8 cellular contexts compared by ENCODE assay signal in the genomic region with DNA sequence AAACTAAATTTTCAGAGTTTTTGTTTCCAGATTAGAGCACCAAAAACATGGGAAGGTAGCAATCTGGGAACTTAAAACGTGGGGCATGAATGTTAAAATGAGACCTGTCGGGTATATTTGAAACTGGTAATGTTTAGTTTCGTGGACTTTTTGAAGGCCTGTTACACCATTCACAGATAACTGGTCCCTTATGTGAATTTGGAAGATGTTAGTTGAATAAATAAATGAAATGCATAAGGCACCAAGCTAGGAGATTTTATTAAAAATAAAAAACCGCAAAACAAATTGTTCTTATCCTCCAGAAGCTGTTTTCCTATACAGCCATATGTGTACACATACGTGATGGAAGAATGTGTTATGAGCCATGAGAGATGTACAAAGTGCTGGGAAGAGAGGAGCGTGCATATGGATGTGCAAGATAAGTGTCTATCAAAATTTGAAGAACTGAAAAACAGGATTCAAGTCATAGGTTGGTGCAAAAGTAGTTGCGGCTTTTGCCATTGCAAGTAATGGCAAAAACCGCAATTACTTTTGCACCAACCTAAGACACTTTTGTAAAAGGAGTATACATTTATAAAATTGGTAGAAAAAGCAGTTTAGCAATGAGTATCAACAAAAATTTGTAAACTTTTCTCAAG. TPM values are rescaled to one million over a fixed set of nuclear protein-coding genes. Genes with fewer than 3 reads are reported as not detected.
DNase-seq lines count a peak whose midpoint lies in the region; ATAC-seq, FAIRE-seq and TF ChIP-seq lines count a peak whose summit lies in the region.

No MANE protein-coding gene starts in this region.

- peaks cover 26% of the 10 kb centered on the region for H4K20me1 ChIP-seq in GM23338 (replicated peaks; ENCODE audit: insufficient read depth)

- POLR2A ChIA-PET in naive thymus-derived CD8-positive, alpha-beta T cell (lab: Charles Lee): interaction anchor here (0.7 to 1.8 kb wide), 5 partner anchors 13 to 486 kb away, joined by 3 to 6 read pairs (median 3); partner anchors contain the start of genes NOL7, RANBP9, SIRT5 and TBC1D7

- intact Hi-C loops in colonic mucosa (cut with DNase I): no loop called here

- peaks cover 23% of the 10 kb centered on the region for H3K4me1 ChIP-seq in GM23338 (ENCODE audit: insufficient read depth)
- H3K4me1 ChIP-seq in colonic mucosa: peaks cover 14% of the 10 kb centered on the region

- peak overlapping the region; percentile 79 for H3K4me3 Mint-ChIP-seq in GM23338
- H3K4me3 Mint-ChIP-seq in naive thymus-derived CD8-positive, alpha-beta T cell: peak overlapping the region; percentile 70 to 91 (median 84)

- no peak for FAIRE-seq in frontal cortex (lab: Jason Lieb, UNC)

- peaks cover 34% of the 10 kb centered on the region for H3K79me2 ChIP-seq in GM23338 (replicated peaks; ENCODE audit: insufficient read depth)

- peak overlapping the region; percentile 60 for H2AFZ ChIP-seq in GM23338

- H3K4me3 ChIP-seq in GM23338: peak overlapping the region; percentile 67
- H3K4me3 ChIP-seq in colonic mucosa: peak overlapping the region; percentile 84

- H3K27ac Mint-ChIP-seq in GM23338: 0 out of 2 replicates have a peak overlapping the region, but pooled peaks have one; percentile 78
- peak overlapping the region in 9 of 10 donors; percentile 82 to 91 (median 90) for H3K27ac Mint-ChIP-seq in naive thymus-derived CD8-positive, alpha-beta T cell

- H3K36me3 Mint-ChIP-seq in GM23338 (ENCODE audit: low read depth): no peaks in the 10 kb centered on the region
- no peaks in the 10 kb centered on the region for H3K36me3 Mint-ChIP-seq in naive thymus-derived CD8-positive, alpha-beta T cell

- no peaks in the 10 kb centered on the region for H3K9me3 Mint-ChIP-seq in GM23338
- H3K9me3 Mint-ChIP-seq in naive thymus-derived CD8-positive, alpha-beta T cell: no peaks in the 10 kb centered on the region

- H3K27me3 Mint-ChIP-seq in GM23338 (ENCODE audit: insufficient read depth, low read depth, poor library complexity): peaks cover 1% of the 10 kb centered on the region
- H3K27me3 Mint-ChIP-seq in naive thymus-derived CD8-positive, alpha-beta T cell: no peaks in the 10 kb centered on the region

- peak overlapping the region; percentile 4 to 84 for H3K9ac ChIP-seq in colonic mucosa (ENCODE audit: low read depth in 2 of 2, low read length in 2 of 2)

- H3K4me1 Mint-ChIP-seq in GM23338: peaks cover 26% of the 10 kb centered on the region
- H3K4me1 Mint-ChIP-seq in naive thymus-derived CD8-positive, alpha-beta T cell: peaks cover 23 to 36% (median 32%) of the 10 kb centered on the region in 4 donors

- no peaks in the 10 kb centered on the region for H3K9me3 ChIP-seq in colonic mucosa

- H3F3A ChIP-seq in GM23338 (replicated peaks; ENCODE audit: low read depth): no peaks in the 10 kb centered on the region

- TF ChIP-seq CTCF in GM23338 (conservative IDR thresholded peaks at IDR 0.05; ENCODE audit: low read depth in 2 of 2) (no peak), colonic mucosa (IDR thresholded peaks at IDR 0.05) (no peak)

- H3K27me3 ChIP-seq in GM23338 (ENCODE audit: insufficient read depth) (no peaks in the 10 kb centered on the region), colonic mucosa (no peaks in the 10 kb centered on the region)

- H3K36me3 ChIP-seq in GM23338 (ENCODE audit: insufficient read depth) (no peaks in the 10 kb centered on the region), colonic mucosa (no peaks in the 10 kb centered on the region)

- ATAC-seq in GM23338 (no peak), GM18867 (IDR thresholded peaks at IDR 0.05; ENCODE audit: unreplicated experiment) (no peak)
- ATAC-seq in naive thymus-derived CD8-positive, alpha-beta T cell: no peak

- H3K4me2 ChIP-seq in GM23338: peak overlapping the region; percentile 85

- no peaks in the 10 kb centered on the region for H3K9me2 ChIP-seq in GM23338 (ENCODE audit: insufficient read depth)

- H3K27ac ChIP-seq in GM23338 (ENCODE audit: low read depth) (peak overlapping the region; percentile 91), colonic mucosa (peak overlapping the region; percentile 99)

- DNase-seq in GM23338 (ENCODE audit: low spot score) (no peak), NOMO-1 treated with DMSO at 0.1 percent for 48 hours (lab: John Stamatoyannopoulos, UW; ENCODE audit: unreplicated experiment) (peak; percentile 26), colonic mucosa (no peak), frontal cortex (ENCODE audit: low spot score in 2 of 2) (no peak), middle frontal gyrus (ENCODE audit: extremely low spot score, low spot score) (no peak), HT-29 (ENCODE audit: low spot score) (no peak)
- no peak for DNase-seq in naive thymus-derived CD8-positive, alpha-beta T cell

TF ChIP-seq in GM23338, 12 proteins besides CTCF, POLR2A, EP300 and RAD21:
- no peak for TF ChIP-seq POLR2AphosphoS5 (IDR thresholded peaks at IDR 0.05; ENCODE audit: low read depth)
- no peak for TF ChIP-seq JUNB (IDR thresholded peaks at IDR 0.05; ENCODE audit: unreplicated experiment)

RNA-seq across cellular contexts. Expression of gene MCUR1, which starts 0.7 kb away (rescaled TPM):
- total RNA-seq in GM23338 (2014; rRNA removed; shearing (Covaris generic)): 20.3 and 21.0 TPM in 2 replicates
- polyA plus RNA-seq in GM23338 (2016; fragmentation: Nextera tagmentation; extraction: Ambion mirVana): 63.5 and 65.3 TPM in 2 replicates
- total RNA-seq in colonic mucosa (10 to 100 TPM; 32.1 to 32.9 TPM), frontal cortex (25.3 TPM)
- 10 to 100 TPM in 1 of 2 experiments, 1 to 10 TPM in 1; 8.4 to 12.2 TPM for total RNA-seq in naive thymus-derived CD8-positive, alpha-beta T cell
- polyA plus RNA-seq in naive thymus-derived CD8-positive, alpha-beta T cell: 1 to 10 TPM; 5.9 to 9.7 (median 6.6) TPM
- total RNA-seq in HT-29 (2014; rRNA removed; shearing (Covaris generic)): 20.2 and 29.2 TPM in 2 replicates
